Comparison of ENCODE assay signal across 14 cellular contexts in genomic region chr5:87169300-87169991, GRCh38.
A peak's percentile ranks its signal among the peaks of the same experiment; 100 is the strongest.
DNase-seq lines count a peak whose midpoint lies in the region; ATAC-seq, FAIRE-seq and TF ChIP-seq lines count a peak whose summit lies in the region.
"Had no signal": no experiment of that assay in that cellular context is flagged by ENCODE, and none has a peak within 500 bp of the region (broad histone marks: within the 10 kb centered on the region; RNA-seq: fewer than 3 reads in every experiment).

No MANE protein-coding gene starts in this region.

- H3K9me2 ChIP-seq in GM23248 (ENCODE audit: insufficient read depth) = no peaks in the 10 kb centered on the region

- H3K27me3 Mint-ChIP-seq in astrocyte (ENCODE audit: low read depth, unreplicated experiment) = no peaks in the 10 kb centered on the region
- H3K27me3 Mint-ChIP-seq: activated CD8-positive, alpha-beta memory T cell treated with anti-CD3 and anti-CD28 coated beads, Interleukin-2, amount 10 ng/mL, durations not matched to agents 7 days and 5 days had no signal

- no peak overlapping the region for H3K4me3 ChIP-seq in GM23248
- H3K4me3 ChIP-seq in astrocyte (ENCODE audit: insufficient read depth, low read depth, low read length) = no peak overlapping the region
- H3K4me3 ChIP-seq: thoracic aorta had no signal

- no peak for TF ChIP-seq CTCF in astrocyte (IDR thresholded peaks at IDR 0.05; ENCODE audit: insufficient read depth, low read depth, low read length)

- H3K4me1 Mint-ChIP-seq in astrocyte (ENCODE audit: low read depth, unreplicated experiment) = no peaks in the 10 kb centered on the region
- H3K4me1 Mint-ChIP-seq: activated CD8-positive, alpha-beta memory T cell treated with anti-CD3 and anti-CD28 coated beads, Interleukin-2, amount 10 ng/mL, durations not matched to agents 7 days and 5 days; immature natural killer cell had no signal

- peak; percentile 5 for FAIRE-seq in astrocyte (lab: Jason Lieb, UNC)

- DNase-seq in GM23248 = peak; percentile 11
- DNase-seq in LHCN-M2 (ENCODE audit: low read depth) = peak; percentile 41
- DNase-seq in astrocyte (ENCODE audit: low read depth) = peak; percentile 48
- DNase-seq in kidney tubule cell (ENCODE audit: low spot score) = peak; percentile 52
- DNase-seq in stimulated activated CD4-positive, alpha-beta T cell treated with anti-CD3 and anti-CD28 coated beads, Interleukin-4, amount 100 ng/mL, for 24 hours = no peak
- no peak for DNase-seq in Ammon's horn (ENCODE audit: low spot score)
- DNase-seq: activated CD8-positive, alpha-beta memory T cell treated with anti-CD3 and anti-CD28 coated beads, Interleukin-2, amount 10 ng/mL, durations not matched to agents 7 days and 5 days; head of caudate nucleus; immature natural killer cell; mesenchymal stem cell; NCI-H187; stimulated activated CD4-positive, alpha-beta T cell treated with anti-CD3 and anti-CD28 coated beads, Interleukin-12 subunit alpha, Interleukin-12 subunit beta, amount 100 ng/mL, for 4 hours had no signal

- no peaks in the 10 kb centered on the region for H3K9me3 Mint-ChIP-seq in astrocyte (ENCODE audit: unreplicated experiment)
- H3K9me3 Mint-ChIP-seq: immature natural killer cell had no signal

- H2AFZ ChIP-seq in GM23248 (peak overlapping the region; percentile 17; the same call in 1 of the 2 replicates), astrocyte (ENCODE audit: low read depth, low read length) (no peak overlapping the region)

- H4K20me1 ChIP-seq in GM23248 (ENCODE audit: insufficient read depth) (no peaks in the 10 kb centered on the region), astrocyte (ENCODE audit: insufficient read depth, low read length) (no peaks in the 10 kb centered on the region)

- ATAC-seq in GM21367 (IDR thresholded peaks at IDR 0.05; ENCODE audit: unreplicated experiment) = no peak
- ATAC-seq: activated CD8-positive, alpha-beta memory T cell treated with anti-CD3 and anti-CD28 coated beads, Interleukin-2, amount 10 ng/mL, durations not matched to agents 7 days and 5 days had no signal

- no peaks in the 10 kb centered on the region for H3K36me3 ChIP-seq in GM23248 (ENCODE audit: low read depth)
- no peaks in the 10 kb centered on the region for H3K36me3 ChIP-seq in astrocyte (ENCODE audit: insufficient read depth, low read length)
- H3K36me3 ChIP-seq: thoracic aorta had no signal

- H3K27me3 ChIP-seq in GM23248 (replicated peaks; ENCODE audit: insufficient read depth) (no peaks in the 10 kb centered on the region), astrocyte (ENCODE audit: insufficient read depth, low read length) (no peaks in the 10 kb centered on the region)

- H3K27ac Mint-ChIP-seq in astrocyte (ENCODE audit: unreplicated experiment) = no peak overlapping the region
- H3K27ac Mint-ChIP-seq: activated CD8-positive, alpha-beta memory T cell treated with anti-CD3 and anti-CD28 coated beads, Interleukin-2, amount 10 ng/mL, durations not matched to agents 7 days and 5 days had no signal

- no peaks in the 10 kb centered on the region for H3K4me1 ChIP-seq in GM23248 (ENCODE audit: insufficient read depth)
- H3K4me1 ChIP-seq in astrocyte (ENCODE audit: insufficient read depth, low read length) = no peaks in the 10 kb centered on the region

- H3K27ac ChIP-seq in GM23248 = no peak overlapping the region
- no peak overlapping the region for H3K27ac ChIP-seq in astrocyte (ENCODE audit: low read depth, low read length)
- H3K27ac ChIP-seq: thoracic aorta had no signal

- H3K4me3 Mint-ChIP-seq in astrocyte (ENCODE audit: unreplicated experiment) = no peak overlapping the region
- H3K4me3 Mint-ChIP-seq: activated CD8-positive, alpha-beta memory T cell treated with anti-CD3 and anti-CD28 coated beads, Interleukin-2, amount 10 ng/mL, durations not matched to agents 7 days and 5 days; immature natural killer cell had no signal

- WGBS in GM23248 (ENCODE audit: low coverage in 1 of 2, low lambda C conversion rate in 2 of 2, missing lambda C conversion rate in 2 of 2), 2 experiments = 71 to 73% methylated on average over 8 of the region's 8 CpGs

- H3K9ac ChIP-seq in GM23248 (no peak overlapping the region), astrocyte (ENCODE audit: low read length) (no peak overlapping the region)

- H3K36me3 Mint-ChIP-seq in astrocyte (ENCODE audit: low read depth, unreplicated experiment) = no peaks in the 10 kb centered on the region
- H3K36me3 Mint-ChIP-seq: activated CD8-positive, alpha-beta memory T cell treated with anti-CD3 and anti-CD28 coated beads, Interleukin-2, amount 10 ng/mL, durations not matched to agents 7 days and 5 days; immature natural killer cell had no signal

- H3K4me2 ChIP-seq in GM23248 (ENCODE audit: unreplicated experiment) (no peak overlapping the region), astrocyte (ENCODE audit: low read length) (no peak overlapping the region)

- no peaks in the 10 kb centered on the region for H3K79me2 ChIP-seq in GM23248 (ENCODE audit: insufficient read depth)
- H3K79me2 ChIP-seq in astrocyte (ENCODE audit: insufficient read depth, low read length) = no peaks in the 10 kb centered on the region

- in situ Hi-C loops in GM23248 (cut with MboI) = no loop called here

- H3F3A ChIP-seq in GM23248 (ENCODE audit: insufficient read depth) = no peaks in the 10 kb centered on the region

- H3K9me3 ChIP-seq in GM23248 (ENCODE audit: low read depth) = no peaks in the 10 kb centered on the region
- H3K9me3 ChIP-seq in astrocyte (ENCODE audit: insufficient read depth, low read depth, low read length) = no peaks in the 10 kb centered on the region
- H3K9me3 ChIP-seq: thoracic aorta had no signal

Comparison
In these comparisons a context has a peak if more than half of its experiments do, and no peak if none do; other contexts are left out.
1. DNase-seq: peak in GM23248 (single experiment), LHCN-M2 (single experiment), astrocyte (single experiment) and kidney tubule cell (single experiment); none in stimulated activated CD4-positive, alpha-beta T cell treated with anti-CD3 and anti-CD28 coated beads, Interleukin-4, amount 100 ng/mL, for 24 hours (single experiment) and Ammon's horn (single experiment).